8 cellular contexts compared by ENCODE assay signal in the genomic region with DNA sequence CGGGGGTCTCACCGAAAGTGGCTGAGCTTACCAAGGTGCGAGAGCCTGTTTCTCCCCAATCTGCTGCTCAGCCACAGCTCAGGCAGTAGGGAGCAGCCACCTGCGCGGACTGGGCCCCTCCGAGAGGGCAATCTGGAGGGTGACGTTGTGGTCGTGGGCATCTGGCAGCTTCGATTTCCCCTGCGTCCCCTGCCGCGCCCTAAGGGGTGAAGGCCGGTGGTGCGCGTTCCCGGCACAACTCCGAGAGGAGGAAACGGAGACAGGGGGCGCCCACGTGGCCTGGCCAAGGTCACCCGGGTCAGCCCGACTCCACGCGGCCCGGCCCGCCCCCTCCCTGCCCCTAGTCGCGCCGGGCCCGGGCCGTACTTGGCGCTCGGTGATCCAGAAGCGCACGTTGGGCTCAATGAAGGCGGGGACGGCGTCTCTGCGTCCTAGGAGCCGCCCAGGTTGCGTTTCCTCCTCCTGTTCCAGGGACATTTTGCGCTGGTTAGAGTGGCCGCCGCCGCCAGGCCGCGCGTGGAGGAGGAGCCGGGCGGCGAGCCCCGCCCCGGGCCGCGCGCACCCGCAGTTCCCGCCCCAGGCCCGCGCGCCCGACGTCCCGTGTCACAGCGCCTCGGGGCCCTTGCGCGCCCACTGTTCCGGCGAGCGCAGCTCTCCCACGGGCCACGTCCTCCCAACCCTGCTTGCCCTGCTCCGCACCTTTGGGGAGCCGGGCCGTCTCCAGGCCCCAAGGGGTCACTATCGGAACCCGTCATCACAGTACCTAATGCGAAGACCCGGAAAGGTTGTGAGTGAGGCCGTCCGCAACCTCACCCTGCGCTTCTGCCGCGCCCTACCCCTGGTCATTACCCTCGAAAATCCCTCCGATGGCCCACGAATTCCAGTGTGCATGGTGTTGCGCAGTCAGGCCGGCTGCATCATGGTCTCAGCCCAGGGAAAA. TPM values are rescaled to one million over a fixed set of nuclear protein-coding genes. Genes with fewer than 3 reads are reported as not detected.
DNase-seq lines count a peak whose midpoint lies in the region; TF ChIP-seq lines count a peak whose summit lies in the region.

A gene with protein sequence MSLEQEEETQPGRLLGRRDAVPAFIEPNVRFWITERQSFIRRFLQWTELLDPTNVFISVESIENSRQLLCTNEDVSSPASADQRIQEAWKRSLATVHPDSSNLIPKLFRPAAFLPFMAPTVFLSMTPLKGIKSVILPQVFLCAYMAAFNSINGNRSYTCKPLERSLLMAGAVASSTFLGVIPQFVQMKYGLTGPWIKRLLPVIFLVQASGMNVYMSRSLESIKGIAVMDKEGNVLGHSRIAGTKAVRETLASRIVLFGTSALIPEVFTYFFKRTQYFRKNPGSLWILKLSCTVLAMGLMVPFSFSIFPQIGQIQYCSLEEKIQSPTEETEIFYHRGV (minus strand): TSS at position 544 of the 940 bp plus-strand sequence. CDS start 67 bp downstream, at position 477.

- H3K4me1 ChIP-seq in GM23248 (ENCODE audit: insufficient read depth): peaks cover 7% of the 10 kb centered on the region
- peaks cover 0 to 18% of the 10 kb centered on the region in 2 donors for H3K4me1 ChIP-seq in right atrium auricular region
- H3K4me1 ChIP-seq in uterus: no peaks in the 10 kb centered on the region

- in situ Hi-C loops in GM23248 (cut with MboI): no loop called here

- H3K9me3 ChIP-seq in GM23248 (ENCODE audit: low read depth): no peaks in the 10 kb centered on the region
- no peaks in the 10 kb centered on the region for H3K9me3 ChIP-seq in right atrium auricular region
- no peaks in the 10 kb centered on the region for H3K9me3 ChIP-seq in uterus

- no peaks in the 10 kb centered on the region for H4K20me1 ChIP-seq in GM23248 (ENCODE audit: insufficient read depth)

- H3K4me2 ChIP-seq in GM23248 (ENCODE audit: unreplicated experiment): peak within 1 kb of the TSS; percentile 78

- POLR2A ChIA-PET in GM10248 (lab: Yijun Ruan, JAX): interaction anchor here (1.2 kb wide), 1 partner anchor 13 kb away, joined by 4 read pairs; no protein-coding TSS in a partner anchor

- H3K79me2 ChIP-seq in GM23248 (ENCODE audit: insufficient read depth): no peaks in the 10 kb centered on the region

- H3K9ac ChIP-seq in GM23248: peak within 1 kb of the TSS; percentile 86

- WGBS in GM23248 (ENCODE audit: low coverage in 1 of 2, low lambda C conversion rate in 2 of 2, missing lambda C conversion rate in 2 of 2), 2 experiments: 1 to 2% methylated on average over 48 to 65 of the region's 90 CpGs
- 0 to 1% (median 1%) methylated on average over 74 to 90 of the region's 90 CpGs for WGBS in adipose tissue, 3 donors

- CTCF ChIA-PET in GM10248 (lab: Yijun Ruan, JAX): interaction anchor here (0.9 to 2.3 kb wide), 6 partner anchors 10 to 41 kb away, joined by 3 to 6 read pairs (median 4); no protein-coding TSS in a partner anchor

- H3F3A ChIP-seq in GM23248 (ENCODE audit: insufficient read depth): peaks cover 21% of the 10 kb centered on the region; the same call in 1 of the 2 replicates

- H3K9me2 ChIP-seq in GM23248 (ENCODE audit: insufficient read depth): no peaks in the 10 kb centered on the region

- DNase-seq in GM10248 (ENCODE audit: extremely low spot score) (peak; percentile 91), GM23248 (peak; percentile 89), LHCN-M2 (ENCODE audit: low read depth) (peak; percentile 60), T-helper 1 cell (peak; percentile 61 to 78 (median 67)), right atrium auricular region (ENCODE audit: low spot score) (peak; percentile 70), putamen (ENCODE audit: low spot score) (peak; percentile 84), uterus (peak; percentile 68 to 81)

- TF ChIP-seq CTCF in GM10248 (IDR thresholded peaks at IDR 0.05; ENCODE audit: control extremely low read depth, extremely low read depth, low read depth, missing control alignments) (peak; percentile 13), right atrium auricular region (IDR thresholded peaks at IDR 0.05) (peak in 1 of 2 donors; percentile 17), uterus (IDR thresholded peaks at IDR 0.05) (peak in 2 of 4 experiments; percentile 11 to 13)

- H3K4me3 ChIP-seq in GM23248 (peak within 1 kb of the TSS; percentile 82), right atrium auricular region (peak within 1 kb of the TSS; percentile 67 to 73), uterus (peak within 1 kb of the TSS; percentile 48 to 78)

- H3K36me3 ChIP-seq in GM23248 (ENCODE audit: low read depth) (peaks cover 33% of the 10 kb centered on the region), right atrium auricular region (peaks cover 40% of the 10 kb centered on the region), uterus (no peaks in the 10 kb centered on the region)

- H3K27ac ChIP-seq in GM23248 (peak within 1 kb of the TSS; percentile 62), adipose tissue (ENCODE audit: low read depth, low read length) (peak within 1 kb of the TSS; percentile 30), right atrium auricular region (peak within 1 kb of the TSS; percentile 87 to 92), uterus (peak within 1 kb of the TSS; percentile 91 to 96)

- intact Hi-C loops in uterus (cut with DNase I; ENCODE audit: low total_unique reads): no loop called here

- no peaks in the 10 kb centered on the region for H3K27me3 ChIP-seq in GM23248 (replicated peaks; ENCODE audit: insufficient read depth)
- H3K27me3 ChIP-seq in right atrium auricular region: no peaks in the 10 kb centered on the region
- no peaks in the 10 kb centered on the region for H3K27me3 ChIP-seq in uterus

- H2AFZ ChIP-seq in GM23248: peak within 1 kb of the TSS; percentile 93

- peak; percentile 68 to 75 for TF ChIP-seq POLR2A in uterus (IDR thresholded peaks at IDR 0.05)

RNA-seq across cellular contexts. Expression of the gene that starts here (rescaled TPM):
- 10.7 and 13.1 TPM in 2 replicates for total RNA-seq in GM23248 (2014; rRNA removed; shearing (Covaris generic))
- polyA plus RNA-seq in GM23248 (2016; fragmentation: Nextera tagmentation; extraction: Ambion mirVana): 17.4 and 17.6 TPM in 2 replicates
- total RNA-seq in LHCN-M2 (2014; rRNA removed): 10.6 and 31.8 TPM in 2 replicates
- polyA plus RNA-seq in LHCN-M2 (2012): 9.2 TPM
- polyA plus RNA-seq in adipose tissue: 10 to 100 TPM; 20.7 to 32.7 (median 24.5) TPM
- 10 to 100 TPM; 31.3 to 49.6 TPM for total RNA-seq in right atrium auricular region
- total RNA-seq in uterus: 10 to 100 TPM in 3 of 4 donors, 1 to 10 TPM in 1; 1.2 to 22.1 (median 14.8) TPM

Comparison
In these comparisons a context has a peak if more than half of its experiments do, and no peak if none do; other contexts are left out.
1. Peak in every context shown above with its lines: DNase-seq, H3K4me3 ChIP-seq and H3K27ac ChIP-seq.
2. H3K27ac ChIP-seq: peak in every context shown above with its lines; median percentile 94 in uterus; 90 in right atrium auricular region; 62 in GM23248; 30 in adipose tissue.